Comparison of ENCODE assay signal across 8 cellular contexts in genomic region chr1:116375165-116375883, GRCh38. TPM values are rescaled to one million over a fixed set of nuclear protein-coding genes. Genes with fewer than 3 reads are reported as not detected.
DNase-seq lines count a peak whose midpoint lies in the region; ATAC-seq and TF ChIP-seq lines count a peak whose summit lies in the region.

No MANE protein-coding gene starts in this region.

- peak; percentile 43 for DNase-seq in NCI-H2171 treated with DMSO at 0.1 percent for 48 hours (lab: John Stamatoyannopoulos, UW)
- no peak for DNase-seq in NCI-H2171 (lab: John Stamatoyannopoulos, UW)
- no peak for DNase-seq in activated B cell treated with CpG ODN at 0.5 μM for 24 hours
- DNase-seq in glutamatergic neuron: no peak
- no peak for DNase-seq in smooth muscle cell (lab: John Stamatoyannopoulos, UW; ENCODE audit: unreplicated experiment)
- DNase-seq in iPS-NIHi11 (ENCODE audit: low spot score): no peak
- DNase-seq in stimulated activated CD4-positive, alpha-beta T cell treated with anti-CD3 and anti-CD28 coated beads, Interleukin-1b, Interleukin-23, amount 100 ng/mL, for 48 hours: no peak

- H2AFZ ChIP-seq in smooth muscle cell (ENCODE audit: low read depth): no peak overlapping the region

- 59% methylated on average over 8 of the region's 8 CpGs for WGBS in smooth muscle cell (ENCODE audit: low lambda C conversion rate)

- H3K27me3 ChIP-seq in smooth muscle cell (ENCODE audit: low read depth): no peaks in the 10 kb centered on the region

- CTCF ChIA-PET in activated B cell treated with CpG ODN at 0.5 μM for 24 hours (lab: Charles Lee): interaction anchor here (1.0 to 1.6 kb wide), 3 partner anchors 9 to 236 kb away, joined by 3 to 9 read pairs (median 3); no protein-coding TSS in a partner anchor

- no peaks in the 10 kb centered on the region for H3K36me3 ChIP-seq in smooth muscle cell (ENCODE audit: low read depth)

- peak overlapping the region; percentile 98 for H3K4me2 ChIP-seq in smooth muscle cell

- H3K4me3 ChIP-seq in smooth muscle cell: peak overlapping the region; percentile 96

- peak overlapping the region; percentile 49 for H3K9ac ChIP-seq in smooth muscle cell (ENCODE audit: low read depth)

- intact Hi-C loops in activated B cell treated with CpG ODN at 0.5 μM for 24 hours (cut with micrococcal nuclease): loop anchor here (5.0 to 10.0 kb wide), 3 partner anchors 182 to 1229 kb away; partner anchors contain the start of genes MAN1A2 and TENT5C

- peak overlapping the region; percentile 91 for H3K4me3 Mint-ChIP-seq in activated B cell treated with CpG ODN at 0.5 μM for 24 hours
- H3K4me3 Mint-ChIP-seq in glutamatergic neuron (ENCODE audit: unreplicated experiment): peak overlapping the region; percentile 97

- ATAC-seq in activated B cell treated with CpG ODN at 0.5 μM for 24 hours (ENCODE audit: low read depth) (no peak), GM21381 (IDR thresholded peaks at IDR 0.05; ENCODE audit: unreplicated experiment) (no peak)

- TF ChIP-seq CTCF in activated B cell treated with CpG ODN at 0.5 μM for 24 hours (IDR thresholded peaks at IDR 0.05) (no peak), glutamatergic neuron (IDR thresholded peaks at IDR 0.05; ENCODE audit: partially characterized antibody, unreplicated experiment) (no peak), smooth muscle cell (IDR thresholded peaks at IDR 0.05; ENCODE audit: borderline replicate concordance, insufficient read depth, poor library complexity, severe bottlenecking) (no peak)

- peaks cover 65% of the 10 kb centered on the region for H4K20me1 ChIP-seq in smooth muscle cell (ENCODE audit: low read depth)

- H3F3A ChIP-seq in smooth muscle cell (ENCODE audit: low read depth): peaks cover 31% of the 10 kb centered on the region

- H3K79me2 ChIP-seq in smooth muscle cell (ENCODE audit: low read depth): peaks cover 57% of the 10 kb centered on the region

- peak overlapping the region; percentile 94 for H3K27ac Mint-ChIP-seq in activated B cell treated with CpG ODN at 0.5 μM for 24 hours
- peak overlapping the region; percentile 63 for H3K27ac Mint-ChIP-seq in glutamatergic neuron (ENCODE audit: unreplicated experiment)

- H3K27me3 Mint-ChIP-seq in activated B cell treated with CpG ODN at 0.5 μM for 24 hours: peaks cover 2% of the 10 kb centered on the region
- H3K27me3 Mint-ChIP-seq in glutamatergic neuron (ENCODE audit: unreplicated experiment): no peaks in the 10 kb centered on the region

- peak overlapping the region; percentile 95 for H3K27ac ChIP-seq in smooth muscle cell (ENCODE audit: low read depth)

- H3K4me1 Mint-ChIP-seq in activated B cell treated with CpG ODN at 0.5 μM for 24 hours: peaks cover 62% of the 10 kb centered on the region
- H3K4me1 Mint-ChIP-seq in glutamatergic neuron (ENCODE audit: low read depth, unreplicated experiment): peaks cover 27% of the 10 kb centered on the region

- POLR2A ChIA-PET in activated B cell treated with CpG ODN at 0.5 μM for 24 hours (lab: Charles Lee): interaction anchor here (1.1 to 1.7 kb wide), 4 partner anchors 15 to 195 kb away, joined by 5 to 8 read pairs (median 5); partner anchors contain the start of gene CD58

- H3K9me3 ChIP-seq in smooth muscle cell (replicated peaks; ENCODE audit: low read depth): no peaks in the 10 kb centered on the region

- peaks cover 41% of the 10 kb centered on the region for H3K4me1 ChIP-seq in smooth muscle cell (ENCODE audit: low read depth)

- H3K9me3 Mint-ChIP-seq in activated B cell treated with CpG ODN at 0.5 μM for 24 hours: no peaks in the 10 kb centered on the region
- H3K9me3 Mint-ChIP-seq in glutamatergic neuron (ENCODE audit: unreplicated experiment): peaks cover 14% of the 10 kb centered on the region

- H3K36me3 Mint-ChIP-seq in activated B cell treated with CpG ODN at 0.5 μM for 24 hours (ENCODE audit: low read depth) (peaks cover 7% of the 10 kb centered on the region), glutamatergic neuron (ENCODE audit: unreplicated experiment) (no peaks in the 10 kb centered on the region)

RNA-seq across cellular contexts. Expression of gene ATP1A1, which starts 2.3 kb away (rescaled TPM):
- total RNA-seq in activated B cell treated with CpG ODN at 0.5 μM for 24 hours: 139 and 151 TPM in 2 replicates
- total RNA-seq in glutamatergic neuron (ENCODE audit: unreplicated experiment): 78.4 TPM
- total RNA-seq in smooth muscle cell: 93.0 and 104 TPM in 2 replicates
- polyA plus RNA-seq in smooth muscle cell: 75.7 and 96.1 TPM in 2 replicates
